ENCODE assay signal across 10 cellular contexts in genomic region chr7:131522325-131522920, GRCh38. TPM values are rescaled to one million over a fixed set of nuclear protein-coding genes. Genes with fewer than 3 reads are reported as not detected.
DNase-seq lines count a peak whose midpoint lies in the region; ATAC-seq and TF ChIP-seq lines count a peak whose summit lies in the region.
"Had no signal": no experiment of that assay in that cellular context is flagged by ENCODE, and none has a peak within 500 bp of the region (broad histone marks: within the 10 kb centered on the region; RNA-seq: fewer than 3 reads in every experiment).

No MANE protein-coding gene starts in this region.

- H3K4me2 ChIP-seq in mammary epithelial cell (ENCODE audit: insufficient read depth, low read depth, low read length) (no peak overlapping the region), hepatocyte (peak overlapping the region; percentile 31)

- no peak for TF ChIP-seq CTCF in breast epithelium (IDR thresholded peaks at IDR 0.05)
- no peak for TF ChIP-seq CTCF in mammary epithelial cell (conservative IDR thresholded peaks at IDR 0.05 in 1 of 2, IDR thresholded peaks at IDR 0.05 in 1 of 2; ENCODE audit: extremely low read depth in 1 of 2, insufficient read depth in 1 of 2, low read depth in 1 of 2, low read length in 2 of 2)
- TF ChIP-seq CTCF in hepatocyte (IDR thresholded peaks at IDR 0.05; ENCODE audit: poor library complexity) = no peak
- no peak for TF ChIP-seq CTCF in upper lobe of left lung (IDR thresholded peaks at IDR 0.05)

- no peak for DNase-seq in breast epithelium (ENCODE audit: low spot score in 2 of 2)
- DNase-seq in mammary epithelial cell = no peak
- peak; percentile 60 for DNase-seq in SW480 (ENCODE audit: low spot score)
- no peak for DNase-seq in hepatocyte (ENCODE audit: low spot score)
- DNase-seq in upper lobe of left lung = no peak
- DNase-seq in stimulated activated naive CD4-positive, alpha-beta T cell treated with Interleukin-2 at 50 U/mL for 16 hours (lab: John Stamatoyannopoulos, UW) = no peak
- no peak for DNase-seq in NCI-H345 (lab: John Stamatoyannopoulos, UW)
- DNase-seq: NCI-H2171; stimulated activated CD4-positive, alpha-beta T cell treated with anti-CD3 and anti-CD28 coated beads, Interleukin-2, amount 100 ng/mL, for 24 hours had no signal

- dilution Hi-C loops in mammary epithelial cell (cut with HindIII; ENCODE audit: low sequenced_read_pairs) = no loop called here

- intact Hi-C loops in breast epithelium (cut with DNase I; ENCODE audit: low total_unique reads) = no loop called here
- intact Hi-C loops in mammary epithelial cell (cut with micrococcal nuclease) = no loop called here

- H3K4me1 ChIP-seq in breast epithelium (no peaks in the 10 kb centered on the region), mammary epithelial cell (ENCODE audit: insufficient read depth, low read length) (no peaks in the 10 kb centered on the region), hepatocyte (ENCODE audit: insufficient read depth) (no peaks in the 10 kb centered on the region), upper lobe of left lung (peaks cover 10 to 30% (median 21%) of the 10 kb centered on the region in 4 donors)

- H3K27ac ChIP-seq in breast epithelium (peak overlapping the region; percentile 67 to 72), mammary epithelial cell (ENCODE audit: insufficient read depth, low read depth, low read length) (no peak overlapping the region), hepatocyte (no peak overlapping the region), upper lobe of left lung (peak overlapping the region; percentile 75 to 79 (median 76))

- ATAC-seq in upper lobe of left lung (ENCODE audit: low FRiP score in 2 of 2) (no peak), GM19463 (IDR thresholded peaks at IDR 0.05; ENCODE audit: unreplicated experiment) (no peak)

- no peak overlapping the region for H3K4me3 ChIP-seq in breast epithelium
- H3K4me3 ChIP-seq in mammary epithelial cell (replicated peaks in 1 of 3; ENCODE audit: insufficient read depth in 1 of 3, low read depth in 2 of 3, low read length in 3 of 3) = no peak overlapping the region
- no peak overlapping the region for H3K4me3 ChIP-seq in hepatocyte
- peak overlapping the region in 2 of 4 donors; percentile 7 to 26 for H3K4me3 ChIP-seq in upper lobe of left lung

- WGBS in mammary epithelial cell (ENCODE audit: low coverage, missing lambda C conversion rate) = 89% methylated on average over 10 of the region's 10 CpGs
- WGBS in hepatocyte (ENCODE audit: low lambda C conversion rate, missing lambda C conversion rate) = 78% methylated on average over 10 of the region's 10 CpGs
- 57 to 61% methylated on average over 10 of the region's 10 CpGs for WGBS in upper lobe of left lung, 2 donors

- no peaks in the 10 kb centered on the region for H4K20me1 ChIP-seq in mammary epithelial cell (ENCODE audit: insufficient read depth, low read length)
- no peaks in the 10 kb centered on the region for H4K20me1 ChIP-seq in hepatocyte (ENCODE audit: insufficient read depth, poor library complexity, severe bottlenecking)

- no peak overlapping the region for H3K9ac ChIP-seq in mammary epithelial cell (ENCODE audit: insufficient read depth, low read length)

- CTCF ChIA-PET in mammary epithelial cell (lab: Charles Lee; ENCODE audit: low non-redundant PET) = no interaction called here

- no peaks in the 10 kb centered on the region for H3K9me2 ChIP-seq in hepatocyte (replicated peaks; ENCODE audit: insufficient read depth)

- H2AFZ ChIP-seq in mammary epithelial cell (ENCODE audit: low read depth, low read length) (no peak overlapping the region), hepatocyte (no peak overlapping the region)

- no peak for TF ChIP-seq EP300 in upper lobe of left lung (IDR thresholded peaks at IDR 0.05)

- in situ Hi-C loops in mammary epithelial cell (cut with MboI; ENCODE audit: low sequenced_read_pairs in 2 of 2) = no loop called here

- no peaks in the 10 kb centered on the region for H3K27me3 ChIP-seq in breast epithelium
- H3K27me3 ChIP-seq in mammary epithelial cell (ENCODE audit: insufficient read depth, low read length) = no peaks in the 10 kb centered on the region
- no peaks in the 10 kb centered on the region for H3K27me3 ChIP-seq in hepatocyte
- H3K27me3 ChIP-seq in upper lobe of left lung = no peaks in the 10 kb centered on the region

- TF ChIP-seq POLR2A in breast epithelium (IDR thresholded peaks at IDR 0.05) (no peak), upper lobe of left lung (IDR thresholded peaks at IDR 0.05) (no peak)

- no peaks in the 10 kb centered on the region for H3K36me3 ChIP-seq in breast epithelium
- no peaks in the 10 kb centered on the region for H3K36me3 ChIP-seq in mammary epithelial cell (ENCODE audit: insufficient read depth, low read length)
- H3K36me3 ChIP-seq in hepatocyte (replicated peaks; ENCODE audit: insufficient read depth, low read depth) = no peaks in the 10 kb centered on the region
- no peaks in the 10 kb centered on the region for H3K36me3 ChIP-seq in upper lobe of left lung

- H3K79me2 ChIP-seq in mammary epithelial cell (ENCODE audit: insufficient read depth, low read length) = no peaks in the 10 kb centered on the region
- H3K79me2 ChIP-seq in hepatocyte = peaks cover 18% of the 10 kb centered on the region

- BruUV-seq in mammary epithelial cell (replicated peaks; lab: Mats Ljungman, UMichigan) = no TSS peak

- H3K9me3 ChIP-seq in breast epithelium (no peaks in the 10 kb centered on the region), mammary epithelial cell (replicated peaks; ENCODE audit: insufficient read depth, low read length) (no peaks in the 10 kb centered on the region), hepatocyte (ENCODE audit: low read depth) (no peaks in the 10 kb centered on the region), upper lobe of left lung (no peaks in the 10 kb centered on the region)

RNA-seq across cellular contexts. Expression of gene PODXL, which starts 34.0 kb away (rescaled TPM):
- total RNA-seq in breast epithelium (10 to 100 TPM; 20.3 to 55.6 (median 33.1) TPM), mammary epithelial cell (under 1 TPM; 0.50 to 0.56 TPM), hepatocyte (52.8 and 77.3 TPM in 2 replicates), upper lobe of left lung (100 to 1,000 TPM in 3 of 6 donors, 10 to 100 TPM in 3; 57.0 to 108 (median 96.6) TPM)
- polyA plus RNA-seq in mammary epithelial cell (0.16 TPM), hepatocyte (84.1 and 99.2 TPM in 2 replicates)
- polyA minus RNA-seq in mammary epithelial cell = not detected

Comparison
In these comparisons a context has a peak if more than half of its experiments do, and no peak if none do; other contexts are left out.
1. H3K27ac ChIP-seq: peak in breast epithelium (2 of 2) and upper lobe of left lung (4 of 4); none in mammary epithelial cell (single experiment) and hepatocyte (single experiment).
2. RNA of gene PODXL, which starts 34.0 kb away (total RNA-seq): 57.0 to 108 TPM in upper lobe of left lung, 52.8 to 77.3 TPM in hepatocyte and 20.3 to 55.6 TPM in breast epithelium; 0.50 to 0.56 TPM in mammary epithelial cell; every median in the first group is over 10 times any median in the second.